14 cellular contexts compared by ENCODE assay signal in genomic region chr7:158029431-158029938, GRCh38.
"Had no signal": no experiment of that assay in that cellular context is flagged by ENCODE, and none has a peak within 500 bp of the region (broad histone marks: within the 10 kb centered on the region; RNA-seq: fewer than 3 reads in every experiment).

No MANE protein-coding gene starts in this region.

- H3K27me3 Mint-ChIP-seq: activated CD4-positive, alpha-beta memory T cell treated with anti-CD3 and anti-CD28 coated beads, Interleukin-2, amount 10 ng/mL, durations not matched to agents 7 days and 5 days; stimulated activated naive CD8-positive, alpha-beta T cell treated with anti-CD3 and anti-CD28 coated beads, Interleukin-15, Interleukin-2, amounts not matched to agents 100 ng/mL and 50 ng/mL, for 24 hours had no signal

- DNase-seq: activated CD4-positive, alpha-beta memory T cell treated with anti-CD3 and anti-CD28 coated beads, Interleukin-2, amount 10 ng/mL, durations not matched to agents 7 days and 5 days; activated CD4-positive, alpha-beta T cell treated with anti-CD3 and anti-CD28 coated beads for 4 hours; activated effector memory CD4-positive, alpha-beta T cell treated with anti-CD3 and anti-CD28 coated beads, Interleukin-2, amount 50 U/mL, for 16 hours; activated T-cell treated with anti-CD3 and anti-CD28 coated beads, Interleukin-2, amount 50 U/mL, for 4 hours; caudate nucleus; left ventricle myocardium inferior; naive thymus-derived CD8-positive, alpha-beta T cell; occipital lobe; small intestine had no signal

- H3K4me3 Mint-ChIP-seq: activated CD4-positive, alpha-beta memory T cell treated with anti-CD3 and anti-CD28 coated beads, Interleukin-2, amount 10 ng/mL, durations not matched to agents 7 days and 5 days; activated T-cell treated with anti-CD3 and anti-CD28 coated beads, Interleukin-2, amount 50 U/mL, for 4 hours; naive thymus-derived CD8-positive, alpha-beta T cell; stimulated activated naive CD8-positive, alpha-beta T cell treated with anti-CD3 and anti-CD28 coated beads, Interleukin-15, Interleukin-2, amounts not matched to agents 100 ng/mL and 50 ng/mL, for 24 hours; T-helper 1 cell treated with Interleukin-12 subunit alpha and Interleukin-12 subunit beta and Interleukin-4 antibody, amounts not matched to agents 30 μg/mL and 1 μg/mL, for 36 hours; WTC11 had no signal

- H3K27ac Mint-ChIP-seq: activated CD4-positive, alpha-beta memory T cell treated with anti-CD3 and anti-CD28 coated beads, Interleukin-2, amount 10 ng/mL, durations not matched to agents 7 days and 5 days; activated naive CD4-positive, alpha-beta T cell treated with anti-CD3 and anti-CD28 coated beads, Interleukin-2, amount 50 U/mL, for 72 hours; naive thymus-derived CD8-positive, alpha-beta T cell; stimulated activated naive CD8-positive, alpha-beta T cell treated with anti-CD3 and anti-CD28 coated beads, Interleukin-15, Interleukin-2, amounts not matched to agents 100 ng/mL and 50 ng/mL, for 24 hours; T-helper 1 cell treated with Interleukin-12 subunit alpha and Interleukin-12 subunit beta and Interleukin-4 antibody, amounts not matched to agents 30 μg/mL and 1 μg/mL, for 36 hours; WTC11 had no signal

- H3K4me1 Mint-ChIP-seq: activated CD4-positive, alpha-beta memory T cell treated with anti-CD3 and anti-CD28 coated beads, Interleukin-2, amount 10 ng/mL, durations not matched to agents 7 days and 5 days; WTC11 had no signal

- ATAC-seq: activated naive CD4-positive, alpha-beta T cell treated with anti-CD3 and anti-CD28 coated beads, Interleukin-2, amount 50 U/mL, for 72 hours; activated T-cell treated with anti-CD3 and anti-CD28 coated beads, Interleukin-2, amount 50 U/mL, for 4 hours; esophagus mucosa; naive thymus-derived CD8-positive, alpha-beta T cell; WTC11 had no signal
